ENCODE assay signal across 10 cellular contexts in the genomic region with DNA sequence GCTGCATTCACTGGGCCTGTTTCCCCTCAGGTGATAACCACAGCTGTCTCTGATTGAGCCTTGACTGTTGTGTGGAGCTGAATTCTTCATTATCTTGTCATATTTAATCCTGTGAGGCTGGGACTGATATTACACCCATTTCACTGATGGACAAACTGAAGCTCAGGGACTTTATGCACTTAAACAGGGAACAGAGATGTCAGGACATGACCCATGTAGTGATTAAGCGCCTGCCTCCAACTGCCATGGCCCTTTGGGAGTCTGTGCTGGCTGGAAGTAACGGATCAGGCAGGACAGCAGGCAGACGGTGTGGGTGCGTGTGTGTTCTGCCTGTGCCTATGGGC. TPM values are rescaled to one million over a fixed set of nuclear protein-coding genes. Genes with fewer than 3 reads are reported as not detected.
DNase-seq lines count a peak whose midpoint lies in the region; ATAC-seq and TF ChIP-seq lines count a peak whose summit lies in the region.
"Had no signal": no experiment of that assay in that cellular context is flagged by ENCODE, and none has a peak within 500 bp of the region (broad histone marks: within the 10 kb centered on the region; RNA-seq: fewer than 3 reads in every experiment).

No MANE protein-coding gene starts in this region.

- DNase-seq in CD8-positive, alpha-beta memory T cell = no peak
- DNase-seq in WTC11 (ENCODE audit: low spot score) (no peak), esophagus muscularis mucosa (ENCODE audit: extremely low spot score) (no peak), psoas muscle (no peak), NCI-H526 treated with DMSO at 0.1 percent for 48 hours (lab: John Stamatoyannopoulos, UW) (no peak), epidermal melanocyte (ENCODE audit: insufficient read length, low spot score) (no peak)
- DNase-seq: activated effector memory CD4-positive, alpha-beta T cell treated with Interleukin-2 at 50 U/mL for 16 hours; PC-9 had no signal

- H3K36me3 ChIP-seq in CD8-positive, alpha-beta memory T cell (ENCODE audit: insufficient read depth, low read length) = peaks cover 21% of the 10 kb centered on the region
- H3K36me3 ChIP-seq in esophagus muscularis mucosa (peaks cover 0 to 16% (median 7%) of the 10 kb centered on the region in 4 donors), psoas muscle (ENCODE audit: insufficient read depth in 1 of 2, low read depth in 1 of 2) (no peaks in the 10 kb centered on the region)

- CTCF ChIA-PET in CD8-positive, alpha-beta memory T cell (lab: Charles Lee) = interaction anchor here (1.0 to 9.2 kb wide), 9 partner anchors 8 to 104 kb away, joined by 4 to 116 read pairs (median 8); a partner anchor contains a TSS
- CTCF ChIA-PET in WTC11 (lab: Charles Lee) = interaction anchor here (0.6 to 6.4 kb wide), 8 partner anchors 13 to 122 kb away, joined by 3 to 88 read pairs (median 8); no protein-coding TSS in a partner anchor

- no peak for ATAC-seq in WTC11
- no peak for ATAC-seq in psoas muscle
- ATAC-seq in GM18517 (IDR thresholded peaks at IDR 0.05; ENCODE audit: unreplicated experiment) = no peak
- ATAC-seq in HG03280 (IDR thresholded peaks at IDR 0.05; ENCODE audit: unreplicated experiment) = no peak

- peak overlapping the region; percentile 47 for H3K27ac ChIP-seq in CD8-positive, alpha-beta memory T cell (ENCODE audit: low read depth, low read length)
- peak overlapping the region; percentile 88 to 92 (median 90) for H3K27ac ChIP-seq in esophagus muscularis mucosa (replicated peaks in 1 of 4)
- H3K27ac ChIP-seq in psoas muscle = peak overlapping the region; percentile 74
- H3K27ac ChIP-seq: PC-9 had no signal

- H3K4me1 Mint-ChIP-seq in CD8-positive, alpha-beta memory T cell = peaks cover 74 to 91% (median 87%) of the 10 kb centered on the region in 3 donors
- peaks cover 83% of the 10 kb centered on the region for H3K4me1 Mint-ChIP-seq in WTC11

- H3K4me3 ChIP-seq in CD8-positive, alpha-beta memory T cell (ENCODE audit: low read length) = no peak overlapping the region
- H3K4me3 ChIP-seq in esophagus muscularis mucosa (peak overlapping the region in 3 of 4 donors; percentile 0 to 25 (median 10)), psoas muscle (peak overlapping the region; percentile 29)
- H3K4me3 ChIP-seq: PC-9 had no signal

- intact Hi-C loops in esophagus muscularis mucosa (cut with DNase I) (no loop called here), psoas muscle (cut with DNase I) (no loop called here)

- no peaks in the 10 kb centered on the region for H3K9me3 ChIP-seq in CD8-positive, alpha-beta memory T cell (ENCODE audit: low read length)
- H3K9me3 ChIP-seq in esophagus muscularis mucosa (no peaks in the 10 kb centered on the region), psoas muscle (no peaks in the 10 kb centered on the region)

- no peak for TF ChIP-seq CTCF in WTC11 (IDR thresholded peaks at IDR 0.05)
- TF ChIP-seq CTCF in esophagus muscularis mucosa (IDR thresholded peaks at IDR 0.05) = no peak
- TF ChIP-seq CTCF in psoas muscle (IDR thresholded peaks at IDR 0.05) = no peak

- peak overlapping the region in 5 of 7 donors; percentile 32 to 56 (median 46) for H3K4me3 Mint-ChIP-seq in CD8-positive, alpha-beta memory T cell
- H3K4me3 Mint-ChIP-seq in WTC11 = no peak overlapping the region

- H3K27ac Mint-ChIP-seq in CD8-positive, alpha-beta memory T cell = peak overlapping the region; percentile 70 to 99 (median 92)
- peak overlapping the region; percentile 80 for H3K27ac Mint-ChIP-seq in WTC11

- no peaks in the 10 kb centered on the region for H3K9me3 Mint-ChIP-seq in CD8-positive, alpha-beta memory T cell
- no peaks in the 10 kb centered on the region for H3K9me3 Mint-ChIP-seq in WTC11

- no peak for TF ChIP-seq EP300 in esophagus muscularis mucosa (IDR thresholded peaks at IDR 0.05)

- no peak for TF ChIP-seq POLR2A in esophagus muscularis mucosa (IDR thresholded peaks at IDR 0.05; ENCODE audit: low read depth)

- peaks cover 0 to 48% (median 0%) of the 10 kb centered on the region in 3 donors for H3K36me3 Mint-ChIP-seq in CD8-positive, alpha-beta memory T cell
- H3K36me3 Mint-ChIP-seq in WTC11 = peaks cover 2% of the 10 kb centered on the region; the same call in 1 of the 2 replicates

- H3K27me3 ChIP-seq in CD8-positive, alpha-beta memory T cell (ENCODE audit: insufficient read depth, low read length, poor library complexity, severe bottlenecking) = no peaks in the 10 kb centered on the region
- H3K27me3 ChIP-seq in esophagus muscularis mucosa = no peaks in the 10 kb centered on the region
- H3K27me3 ChIP-seq in psoas muscle (ENCODE audit: insufficient read depth in 3 of 3, low read length in 2 of 3) = no peaks in the 10 kb centered on the region

- no peaks in the 10 kb centered on the region for H3K27me3 Mint-ChIP-seq in CD8-positive, alpha-beta memory T cell
- no peaks in the 10 kb centered on the region for H3K27me3 Mint-ChIP-seq in WTC11 (ENCODE audit: low read depth)

- H3K4me1 ChIP-seq in CD8-positive, alpha-beta memory T cell (ENCODE audit: insufficient read depth, low read length) = peaks cover 96% of the 10 kb centered on the region
- H3K4me1 ChIP-seq in esophagus muscularis mucosa (peaks cover 100% of the 10 kb centered on the region in 4 donors), psoas muscle (peaks cover 52% of the 10 kb centered on the region)

- POLR2A ChIA-PET in CD8-positive, alpha-beta memory T cell (lab: Charles Lee) = interaction anchor here (0.7 to 1.7 kb wide), 3 partner anchors 8 to 20 kb away, joined by 3 to 8 read pairs (median 5); no protein-coding TSS in a partner anchor
- POLR2A ChIA-PET in WTC11 (lab: Charles Lee) = interaction anchor here (1.0 to 1.3 kb wide), 2 partner anchors 8 to 16 kb away, joined by 3 to 4 read pairs; a partner anchor contains a TSS

- 74% methylated on average over 4 of the region's 4 CpGs for WGBS in esophagus muscularis mucosa
- 68 to 69% (median 68%) methylated on average over 4 of the region's 4 CpGs for WGBS in psoas muscle, 3 donors

TF ChIP-seq in WTC11, 78 proteins besides CTCF, POLR2A, EP300 and RAD21 (continues in another document):
- TF ChIP-seq GRHL2 (CRISPR knock-in tag; IDR thresholded peaks at IDR 0.05; ENCODE audit: insufficient replicate concordance, severe bottlenecking) = no peak
- TF ChIP-seq ZNF232 (CRISPR knock-in tag; IDR thresholded peaks at IDR 0.05) = no peak
- no peak for TF ChIP-seq ZNF219 (CRISPR knock-in tag; IDR thresholded peaks at IDR 0.05; ENCODE audit: borderline replicate concordance)
- no peak for TF ChIP-seq GABPB1 (CRISPR knock-in tag; IDR thresholded peaks at IDR 0.05)
- TF ChIP-seq NR2C2 (CRISPR knock-in tag; IDR thresholded peaks at IDR 0.05) = no peak
- TF ChIP-seq FOXJ3 (CRISPR knock-in tag; IDR thresholded peaks at IDR 0.05; ENCODE audit: borderline replicate concordance) = no peak

RNA-seq across cellular contexts. Expression of a gene that starts 7.5 kb away (rescaled TPM):
- total RNA-seq in CD8-positive, alpha-beta memory T cell = 100 to 1,000 TPM; 259 to 265 TPM
- 665 TPM for polyA plus RNA-seq in CD8-positive, alpha-beta memory T cell
- total RNA-seq in WTC11 (2021) (181 to 185 TPM (median 185 TPM) in 3 replicates), esophagus muscularis mucosa (100 to 1,000 TPM; 149 to 297 (median 239) TPM), psoas muscle (10 to 100 TPM; 55.5 to 93.9 (median 74.8) TPM)
- 10 to 100 TPM; 39.4 to 57.6 (median 50.7) TPM for polyA plus RNA-seq in psoas muscle

RNA-seq across cellular contexts. Expression of a gene that starts 25.4 kb away (rescaled TPM):
- total RNA-seq in CD8-positive, alpha-beta memory T cell = under 1 TPM in 1 of 2 experiments, not detected in 1; 0.22 TPM
- polyA plus RNA-seq in CD8-positive, alpha-beta memory T cell = not detected
- 7.3 to 9.0 TPM (median 8.7 TPM) in 3 replicates for total RNA-seq in WTC11 (2021)
- 10 to 100 TPM; 37.4 to 66.6 (median 46.4) TPM for total RNA-seq in esophagus muscularis mucosa
- 1 to 10 TPM; 3.1 to 6.8 (median 4.3) TPM for total RNA-seq in psoas muscle
- 1 to 10 TPM; 2.1 to 3.4 (median 2.2) TPM for polyA plus RNA-seq in psoas muscle

RNA-seq across cellular contexts. Expression of a gene that starts 35.4 kb away (rescaled TPM):
- not detected for total RNA-seq in CD8-positive, alpha-beta memory T cell
- not detected for polyA plus RNA-seq in CD8-positive, alpha-beta memory T cell
- total RNA-seq in WTC11 (2021) = 0.41 to 0.60 TPM (median 0.57 TPM) in 3 replicates
- not detected for total RNA-seq in esophagus muscularis mucosa
- 10 to 100 TPM in 1 of 4 donors, 1 to 10 TPM in 2, under 1 TPM in 1; 0.84 to 13.1 (median 1.1) TPM for total RNA-seq in psoas muscle
- polyA plus RNA-seq in psoas muscle = 1 to 10 TPM in 1 of 3 donors, under 1 TPM in 2; 0.61 to 1.6 (median 0.66) TPM

RNA-seq across cellular contexts. Expression of a gene that starts 38.5 kb away (rescaled TPM):
- not detected for total RNA-seq in CD8-positive, alpha-beta memory T cell
- polyA plus RNA-seq in CD8-positive, alpha-beta memory T cell = not detected
- 0.90 to 1.6 TPM (median 1.3 TPM) in 3 replicates for total RNA-seq in WTC11 (2021)
- total RNA-seq in esophagus muscularis mucosa = under 1 TPM in 2 of 4 donors, not detected in 2; 0.11 to 0.39 TPM
- total RNA-seq in psoas muscle = 10 to 100 TPM in 1 of 4 donors, 1 to 10 TPM in 3; 1.7 to 12.7 (median 5.4) TPM
- polyA plus RNA-seq in psoas muscle = 1 to 10 TPM in 2 of 3 donors, under 1 TPM in 1; 0.12 to 4.5 (median 1.3) TPM

RNA-seq across cellular contexts. Expression of a gene that starts 48.7 kb away (rescaled TPM):
- total RNA-seq in CD8-positive, alpha-beta memory T cell = 100 to 1,000 TPM; 191 to 192 TPM
- polyA plus RNA-seq in CD8-positive, alpha-beta memory T cell = 66.8 TPM
- total RNA-seq in WTC11 (2021) (63.2 to 92.0 TPM (median 75.6 TPM) in 3 replicates), esophagus muscularis mucosa (100 to 1,000 TPM in 1 of 4 donors, 10 to 100 TPM in 3; 49.4 to 106 (median 85.8) TPM), psoas muscle (100 to 1,000 TPM in 3 of 4 donors, 10 to 100 TPM in 1; 77.2 to 145 (median 119) TPM)
- polyA plus RNA-seq in psoas muscle = 100 to 1,000 TPM; 129 to 175 (median 151) TPM
